Comparison of ENCODE assay signal across 1 cellular context in genomic region chr10:97047327-97047726, GRCh38.
TF ChIP-seq lines count a peak whose summit lies in the region.

No MANE protein-coding gene starts in this region.

TF ChIP-seq in SK-N-SH, 30 proteins besides CTCF, POLR2A, EP300 and RAD21 (continued from another document):
- TF ChIP-seq REST (IDR thresholded peaks at IDR 0.05; ENCODE audit: low read depth, low read length): no peak
- no peak for TF ChIP-seq RFX5 (IDR thresholded peaks at IDR 0.05; ENCODE audit: low read length)
- no peak for TF ChIP-seq NFIC (IDR thresholded peaks at IDR 0.05; ENCODE audit: borderline replicate concordance)
